ENCODE assay signal across 1 cellular context in genomic region chr6:17986656-17987575, GRCh38.
TF ChIP-seq lines count a peak whose summit lies in the region.

No MANE protein-coding gene starts in this region.

TF ChIP-seq in K562, 482 proteins besides CTCF, POLR2A, EP300 and RAD21 (continued from another document and continues in another):
- TF ChIP-seq CHD4 (IDR thresholded peaks at IDR 0.05; ENCODE audit: insufficient read depth, insufficient replicate concordance, low read depth, low read length, poor library complexity, severe bottlenecking), result no peak
- no peak for TF ChIP-seq PRPF4 (IDR thresholded peaks at IDR 0.05; ENCODE audit: insufficient read depth, low read depth, low read length, poor library complexity, severe bottlenecking)
- TF ChIP-seq, protein P1, sequence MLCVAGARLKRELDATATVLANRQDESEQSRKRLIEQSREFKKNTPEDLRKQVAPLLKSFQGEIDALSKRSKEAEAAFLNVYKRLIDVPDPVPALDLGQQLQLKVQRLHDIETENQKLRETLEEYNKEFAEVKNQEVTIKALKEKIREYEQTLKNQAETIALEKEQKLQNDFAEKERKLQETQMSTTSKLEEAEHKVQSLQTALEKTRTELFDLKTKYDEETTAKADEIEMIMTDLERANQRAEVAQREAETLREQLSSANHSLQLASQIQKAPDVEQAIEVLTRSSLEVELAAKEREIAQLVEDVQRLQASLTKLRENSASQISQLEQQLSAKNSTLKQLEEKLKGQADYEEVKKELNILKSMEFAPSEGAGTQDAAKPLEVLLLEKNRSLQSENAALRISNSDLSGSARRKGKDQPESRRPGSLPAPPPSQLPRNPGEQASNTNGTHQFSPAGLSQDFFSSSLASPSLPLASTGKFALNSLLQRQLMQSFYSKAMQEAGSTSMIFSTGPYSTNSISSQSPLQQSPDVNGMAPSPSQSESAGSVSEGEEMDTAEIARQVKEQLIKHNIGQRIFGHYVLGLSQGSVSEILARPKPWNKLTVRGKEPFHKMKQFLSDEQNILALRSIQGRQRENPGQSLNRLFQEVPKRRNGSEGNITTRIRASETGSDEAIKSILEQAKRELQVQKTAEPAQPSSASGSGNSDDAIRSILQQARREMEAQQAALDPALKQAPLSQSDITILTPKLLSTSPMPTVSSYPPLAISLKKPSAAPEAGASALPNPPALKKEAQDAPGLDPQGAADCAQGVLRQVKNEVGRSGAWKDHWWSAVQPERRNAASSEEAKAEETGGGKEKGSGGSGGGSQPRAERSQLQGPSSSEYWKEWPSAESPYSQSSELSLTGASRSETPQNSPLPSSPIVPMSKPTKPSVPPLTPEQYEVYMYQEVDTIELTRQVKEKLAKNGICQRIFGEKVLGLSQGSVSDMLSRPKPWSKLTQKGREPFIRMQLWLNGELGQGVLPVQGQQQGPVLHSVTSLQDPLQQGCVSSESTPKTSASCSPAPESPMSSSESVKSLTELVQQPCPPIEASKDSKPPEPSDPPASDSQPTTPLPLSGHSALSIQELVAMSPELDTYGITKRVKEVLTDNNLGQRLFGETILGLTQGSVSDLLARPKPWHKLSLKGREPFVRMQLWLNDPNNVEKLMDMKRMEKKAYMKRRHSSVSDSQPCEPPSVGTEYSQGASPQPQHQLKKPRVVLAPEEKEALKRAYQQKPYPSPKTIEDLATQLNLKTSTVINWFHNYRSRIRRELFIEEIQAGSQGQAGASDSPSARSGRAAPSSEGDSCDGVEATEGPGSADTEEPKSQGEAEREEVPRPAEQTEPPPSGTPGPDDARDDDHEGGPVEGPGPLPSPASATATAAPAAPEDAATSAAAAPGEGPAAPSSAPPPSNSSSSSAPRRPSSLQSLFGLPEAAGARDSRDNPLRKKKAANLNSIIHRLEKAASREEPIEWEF (CRISPR knock-in tag; IDR thresholded peaks at IDR 0.05), result peak; percentile 50; the same call in 1 of the 2 replicates
- no peak for TF ChIP-seq E2F6 (IDR thresholded peaks at IDR 0.05; ENCODE audit: borderline replicate concordance in 1 of 2, extremely low read depth in 1 of 2, insufficient read depth in 1 of 2, insufficient read length in 1 of 2, low read depth in 1 of 2, low read length in 1 of 2, poor library complexity in 1 of 2, severe bottlenecking in 1 of 2)
- no peak for TF ChIP-seq FOXA3 (CRISPR knock-in tag; conservative IDR thresholded peaks at IDR 0.05 in 1 of 2, IDR thresholded peaks at IDR 0.05 in 1 of 2)
- peak; percentile 75 to 79; a peak in 2 of 4 replicates for TF ChIP-seq UBTF (IDR thresholded peaks at IDR 0.05; ENCODE audit: borderline replicate concordance in 1 of 2, low read depth in 2 of 2, low read length in 2 of 2)
- TF ChIP-seq GTF2F1 (IDR thresholded peaks at IDR 0.05; ENCODE audit: low read depth, low read length), result no peak
- no peak; the same call in 1 of the 2 replicates for TF ChIP-seq POLR2G (IDR thresholded peaks at IDR 0.05; ENCODE audit: low read depth, low read length)
- peak; percentile 49; the same call in 1 of the 2 replicates for TF ChIP-seq SMARCE1 (IDR thresholded peaks at IDR 0.05)
- TF ChIP-seq HDAC1 (IDR thresholded peaks at IDR 0.05), result peak in 1 of 2 experiments; percentile 59; a peak in 2 of 4 replicates
- TF ChIP-seq KDM1A (IDR thresholded peaks at IDR 0.05), result peak; percentile 81 to 88
- TF ChIP-seq SMAD4 (CRISPR knock-in tag; conservative IDR thresholded peaks at IDR 0.05), result 0 out of 2 replicates have a peak, but pooled peaks have one; percentile 52
- 0 out of 2 replicates have a peak, but pooled peaks have one; percentile 23 for TF ChIP-seq HBP1 (CRISPR knock-in tag; IDR thresholded peaks at IDR 0.05)
- no peak for TF ChIP-seq MEF2A (IDR thresholded peaks at IDR 0.05; ENCODE audit: control insufficient read depth, low read depth, low read length)
- 0 out of 2 replicates have a peak, but pooled peaks have one; percentile 57 for TF ChIP-seq KAT7 (CRISPR knock-in tag; IDR thresholded peaks at IDR 0.05; ENCODE audit: borderline replicate concordance)
- 0 out of 2 replicates have a peak, but pooled peaks have one; percentile 47 for TF ChIP-seq ZEB2 (IDR thresholded peaks at IDR 0.05)
- no peak for TF ChIP-seq TBL1XR1 (IDR thresholded peaks at IDR 0.05; ENCODE audit: low read length in 2 of 2)
- peak; percentile 50; the same call in 1 of the 2 replicates for TF ChIP-seq ZBTB1 (CRISPR knock-in tag; IDR thresholded peaks at IDR 0.05; ENCODE audit: borderline replicate concordance, low read depth)
- TF ChIP-seq PREB (CRISPR knock-in tag; IDR thresholded peaks at IDR 0.05), result no peak
- TF ChIP-seq HIVEP1 (CRISPR knock-in tag; IDR thresholded peaks at IDR 0.05), result 0 out of 2 replicates have a peak, but pooled peaks have one; percentile 17
- 0 out of 2 replicates have a peak, but pooled peaks have one; percentile 33 for TF ChIP-seq DPF2 (IDR thresholded peaks at IDR 0.05)
- no peak for TF ChIP-seq EZH2 (IDR thresholded peaks at IDR 0.05; ENCODE audit: borderline replicate concordance, low read depth, low read length)
- TF ChIP-seq MAZ (CRISPR knock-in tag; conservative IDR thresholded peaks at IDR 0.05 in 1 of 2, IDR thresholded peaks at IDR 0.05 in 1 of 2), result 0 out of 4 replicates have a peak, but pooled peaks have one; percentile 35 to 38
- peak; percentile 47; the same call in 1 of the 2 replicates for TF ChIP-seq PHF8 (IDR thresholded peaks at IDR 0.05; ENCODE audit: borderline replicate concordance, low read length)
- TF ChIP-seq KLF1 (tag; IDR thresholded peaks at IDR 0.05), result 0 out of 2 replicates have a peak, but pooled peaks have one; percentile 18
- TF ChIP-seq MEIS2 (IDR thresholded peaks at IDR 0.05; ENCODE audit: partially characterized antibody), result no peak
- peak; percentile 19; the same call in 1 of the 2 replicates for TF ChIP-seq ZNF263 (CRISPR knock-in tag; IDR thresholded peaks at IDR 0.05; ENCODE audit: borderline replicate concordance)
- TF ChIP-seq KDM5B (IDR thresholded peaks at IDR 0.05; ENCODE audit: insufficient replicate concordance, low read depth, low read length), result peak; percentile 38
- TF ChIP-seq SAFB (IDR thresholded peaks at IDR 0.05; ENCODE audit: borderline replicate concordance, low read depth, low read length), result no peak
- TF ChIP-seq SMAD1 (IDR thresholded peaks at IDR 0.05; ENCODE audit: low read depth, low read length, partially characterized antibody), result no peak
- no peak for TF ChIP-seq BDP1 (IDR thresholded peaks at IDR 0.05; ENCODE audit: insufficient read depth, insufficient read length)
- TF ChIP-seq MTA1 (IDR thresholded peaks at IDR 0.05; ENCODE audit: borderline replicate concordance), result no peak
- TF ChIP-seq, protein P2, sequence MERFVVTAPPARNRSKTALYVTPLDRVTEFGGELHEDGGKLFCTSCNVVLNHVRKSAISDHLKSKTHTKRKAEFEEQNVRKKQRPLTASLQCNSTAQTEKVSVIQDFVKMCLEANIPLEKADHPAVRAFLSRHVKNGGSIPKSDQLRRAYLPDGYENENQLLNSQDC (CRISPR knock-in tag; IDR thresholded peaks at IDR 0.05), result no peak
- TF ChIP-seq KDM4B (IDR thresholded peaks at IDR 0.05; ENCODE audit: borderline replicate concordance in 2 of 2, low read depth in 1 of 2), result no peak
- TF ChIP-seq ZNF239 (CRISPR knock-in tag; IDR thresholded peaks at IDR 0.05), result no peak
- TF ChIP-seq, protein P3, sequence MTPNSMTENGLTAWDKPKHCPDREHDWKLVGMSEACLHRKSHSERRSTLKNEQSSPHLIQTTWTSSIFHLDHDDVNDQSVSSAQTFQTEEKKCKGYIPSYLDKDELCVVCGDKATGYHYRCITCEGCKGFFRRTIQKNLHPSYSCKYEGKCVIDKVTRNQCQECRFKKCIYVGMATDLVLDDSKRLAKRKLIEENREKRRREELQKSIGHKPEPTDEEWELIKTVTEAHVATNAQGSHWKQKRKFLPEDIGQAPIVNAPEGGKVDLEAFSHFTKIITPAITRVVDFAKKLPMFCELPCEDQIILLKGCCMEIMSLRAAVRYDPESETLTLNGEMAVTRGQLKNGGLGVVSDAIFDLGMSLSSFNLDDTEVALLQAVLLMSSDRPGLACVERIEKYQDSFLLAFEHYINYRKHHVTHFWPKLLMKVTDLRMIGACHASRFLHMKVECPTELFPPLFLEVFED (CRISPR knock-in tag; conservative IDR thresholded peaks at IDR 0.05), result 0 out of 2 replicates have a peak, but pooled peaks have one; percentile 32
- peak; percentile 75; the same call in 1 of the 2 replicates for TF ChIP-seq CBX1 (IDR thresholded peaks at IDR 0.05; ENCODE audit: low read depth)
- TF ChIP-seq ZNF282 (CRISPR knock-in tag; IDR thresholded peaks at IDR 0.05), result no peak
- 0 out of 2 replicates have a peak, but pooled peaks have one; percentile 25 for TF ChIP-seq ZBTB49 (CRISPR knock-in tag; IDR thresholded peaks at IDR 0.05; ENCODE audit: borderline replicate concordance)
- peak; percentile 75 for TF ChIP-seq SMARCA5 (IDR thresholded peaks at IDR 0.05)
- TF ChIP-seq TCF7 (IDR thresholded peaks at IDR 0.05; ENCODE audit: borderline replicate concordance), result no peak
- TF ChIP-seq GABPA (tag; conservative IDR thresholded peaks at IDR 0.05; ENCODE audit: low read depth), result no peak
- TF ChIP-seq ELF2 (CRISPR knock-in tag; IDR thresholded peaks at IDR 0.05), result no peak
- TF ChIP-seq TGIF2 (CRISPR knock-in tag; IDR thresholded peaks at IDR 0.05), result no peak
- no peak for TF ChIP-seq ZNF311 (CRISPR knock-in tag; IDR thresholded peaks at IDR 0.05)
- peak; percentile 59; the same call in 1 of the 2 replicates for TF ChIP-seq PTBP1 (IDR thresholded peaks at IDR 0.05; ENCODE audit: low read depth, low read length)
- TF ChIP-seq, protein P4, sequence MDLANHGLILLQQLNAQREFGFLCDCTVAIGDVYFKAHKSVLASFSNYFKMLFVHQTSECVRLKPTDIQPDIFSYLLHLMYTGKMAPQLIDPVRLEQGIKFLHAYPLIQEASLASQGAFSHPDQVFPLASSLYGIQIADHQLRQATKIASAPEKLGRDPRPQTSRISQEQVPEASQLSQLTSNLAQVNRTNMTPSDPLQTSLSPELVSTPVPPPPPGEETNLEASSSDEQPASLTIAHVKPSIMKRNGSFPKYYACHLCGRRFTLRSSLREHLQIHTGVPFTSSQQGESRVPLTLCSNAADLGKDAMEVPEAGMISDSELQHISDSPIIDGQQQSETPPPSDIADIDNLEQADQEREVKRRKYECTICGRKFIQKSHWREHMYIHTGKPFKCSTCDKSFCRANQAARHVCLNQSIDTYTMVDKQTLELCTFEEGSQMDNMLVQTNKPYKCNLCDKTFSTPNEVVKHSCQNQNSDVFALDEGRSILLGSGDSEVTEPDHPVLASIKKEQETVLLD (IDR thresholded peaks at IDR 0.05), result 0 out of 2 replicates have a peak, but pooled peaks have one; percentile 8
- TF ChIP-seq KLF10 (CRISPR knock-in tag; IDR thresholded peaks at IDR 0.05), result no peak
- TF ChIP-seq RB1 (IDR thresholded peaks at IDR 0.05; ENCODE audit: low read depth), result peak; percentile 7; the same call in 1 of the 2 replicates
- no peak for TF ChIP-seq NFXL1 (CRISPR knock-in tag; IDR thresholded peaks at IDR 0.05)
- TF ChIP-seq HDGF (IDR thresholded peaks at IDR 0.05), result 0 out of 2 replicates have a peak, but pooled peaks have one; percentile 93
